Comparison of ENCODE assay signal across 1 cellular context in the genomic region with DNA sequence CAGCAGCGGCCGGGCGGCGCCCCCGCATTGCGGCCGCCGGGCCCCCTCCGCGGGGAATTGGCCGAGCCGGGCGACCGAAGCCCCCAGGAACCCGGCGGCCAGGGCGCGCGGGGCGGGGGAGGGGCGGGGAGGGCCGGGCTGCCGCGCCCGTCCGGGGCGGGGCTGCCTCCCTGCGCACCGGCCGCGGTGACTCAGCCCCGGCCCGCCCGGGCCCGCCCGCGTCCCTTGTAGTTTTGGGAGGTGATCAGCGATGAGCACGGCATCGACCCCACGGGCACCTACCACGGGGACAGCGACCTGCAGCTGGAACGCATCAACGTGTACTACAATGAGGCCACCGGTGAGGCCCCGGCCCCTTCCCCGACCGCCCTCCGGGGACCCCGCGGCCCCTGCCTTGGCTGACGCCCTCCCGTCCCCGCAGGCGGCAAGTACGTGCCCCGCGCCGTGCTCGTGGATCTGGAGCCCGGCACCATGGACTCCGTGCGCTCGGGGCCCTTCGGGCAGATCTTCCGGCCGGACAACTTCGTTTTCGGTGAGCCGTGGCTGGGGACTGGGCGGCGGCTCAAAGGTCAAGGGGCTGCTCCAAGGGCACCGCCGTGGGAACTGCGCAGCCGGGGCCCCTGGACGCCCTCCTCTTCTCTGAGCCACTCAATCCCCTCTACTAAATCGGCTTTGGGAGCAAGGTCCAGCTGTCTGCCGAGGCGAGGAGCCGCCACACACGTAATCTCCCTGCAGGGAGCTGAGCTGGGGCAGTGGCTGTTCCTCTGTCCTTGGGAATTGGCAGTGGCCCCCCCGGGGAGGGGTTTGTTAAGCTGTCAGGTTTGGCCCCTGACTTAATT.
TF ChIP-seq lines count a peak whose summit lies in the region.

No MANE protein-coding gene starts in this region.

TF ChIP-seq in HepG2, 621 proteins besides CTCF, POLR2A, EP300 and RAD21 (continued from another document and continues in another):
- no peak for TF ChIP-seq SOX6 (IDR thresholded peaks at IDR 0.05)
- peak; percentile 58 for TF ChIP-seq SOX6 (CRISPR knock-in tag; IDR thresholded peaks at IDR 0.05)
- TF ChIP-seq RFXAP (CRISPR knock-in tag; IDR thresholded peaks at IDR 0.05; ENCODE audit: borderline replicate concordance), result no peak
- TF ChIP-seq, protein P1, sequence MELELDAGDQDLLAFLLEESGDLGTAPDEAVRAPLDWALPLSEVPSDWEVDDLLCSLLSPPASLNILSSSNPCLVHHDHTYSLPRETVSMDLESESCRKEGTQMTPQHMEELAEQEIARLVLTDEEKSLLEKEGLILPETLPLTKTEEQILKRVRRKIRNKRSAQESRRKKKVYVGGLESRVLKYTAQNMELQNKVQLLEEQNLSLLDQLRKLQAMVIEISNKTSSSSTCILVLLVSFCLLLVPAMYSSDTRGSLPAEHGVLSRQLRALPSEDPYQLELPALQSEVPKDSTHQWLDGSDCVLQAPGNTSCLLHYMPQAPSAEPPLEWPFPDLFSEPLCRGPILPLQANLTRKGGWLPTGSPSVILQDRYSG (CRISPR knock-in tag; IDR thresholded peaks at IDR 0.05), result no peak
- TF ChIP-seq GTF3A (CRISPR knock-in tag; conservative IDR thresholded peaks at IDR 0.05), result no peak
- peak; percentile 84 for TF ChIP-seq ZNF274 (CRISPR knock-in tag; IDR thresholded peaks at IDR 0.05)
- TF ChIP-seq MXD1 (CRISPR knock-in tag; IDR thresholded peaks at IDR 0.05), result peak; percentile 61; the same call in 1 of the 2 replicates
- 0 out of 2 replicates have a peak, but pooled peaks have one; percentile 65 for TF ChIP-seq GLI4 (CRISPR knock-in tag; IDR thresholded peaks at IDR 0.05; ENCODE audit: borderline replicate concordance)
- no peak for TF ChIP-seq ZSCAN9 (CRISPR knock-in tag; IDR thresholded peaks at IDR 0.05; ENCODE audit: borderline replicate concordance)
- TF ChIP-seq, protein P2, sequence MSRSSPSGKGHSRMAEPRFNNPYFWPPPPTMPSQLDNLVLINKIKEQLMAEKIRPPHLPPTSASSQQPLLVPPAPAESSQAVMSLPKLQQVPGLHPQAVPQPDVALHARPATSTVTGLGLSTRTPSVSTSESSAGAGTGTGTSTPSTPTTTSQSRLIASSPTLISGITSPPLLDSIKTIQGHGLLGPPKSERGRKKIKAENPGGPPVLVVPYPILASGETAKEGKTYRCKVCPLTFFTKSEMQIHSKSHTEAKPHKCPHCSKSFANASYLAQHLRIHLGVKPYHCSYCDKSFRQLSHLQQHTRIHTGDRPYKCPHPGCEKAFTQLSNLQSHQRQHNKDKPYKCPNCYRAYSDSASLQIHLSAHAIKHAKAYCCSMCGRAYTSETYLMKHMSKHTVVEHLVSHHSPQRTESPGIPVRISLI (CRISPR knock-in tag; IDR thresholded peaks at IDR 0.05; ENCODE audit: borderline replicate concordance), result no peak
- no peak for TF ChIP-seq ELF3 (CRISPR knock-in tag; IDR thresholded peaks at IDR 0.05)
- TF ChIP-seq ZNF605 (CRISPR knock-in tag; IDR thresholded peaks at IDR 0.05), result peak; percentile 88
- TF ChIP-seq MTF1 (CRISPR knock-in tag; IDR thresholded peaks at IDR 0.05), result no peak
- no peak for TF ChIP-seq ZNF326 (CRISPR knock-in tag; IDR thresholded peaks at IDR 0.05; ENCODE audit: borderline replicate concordance)
- TF ChIP-seq KAT8 (CRISPR knock-in tag; IDR thresholded peaks at IDR 0.05), result no peak
- TF ChIP-seq, protein P3, sequence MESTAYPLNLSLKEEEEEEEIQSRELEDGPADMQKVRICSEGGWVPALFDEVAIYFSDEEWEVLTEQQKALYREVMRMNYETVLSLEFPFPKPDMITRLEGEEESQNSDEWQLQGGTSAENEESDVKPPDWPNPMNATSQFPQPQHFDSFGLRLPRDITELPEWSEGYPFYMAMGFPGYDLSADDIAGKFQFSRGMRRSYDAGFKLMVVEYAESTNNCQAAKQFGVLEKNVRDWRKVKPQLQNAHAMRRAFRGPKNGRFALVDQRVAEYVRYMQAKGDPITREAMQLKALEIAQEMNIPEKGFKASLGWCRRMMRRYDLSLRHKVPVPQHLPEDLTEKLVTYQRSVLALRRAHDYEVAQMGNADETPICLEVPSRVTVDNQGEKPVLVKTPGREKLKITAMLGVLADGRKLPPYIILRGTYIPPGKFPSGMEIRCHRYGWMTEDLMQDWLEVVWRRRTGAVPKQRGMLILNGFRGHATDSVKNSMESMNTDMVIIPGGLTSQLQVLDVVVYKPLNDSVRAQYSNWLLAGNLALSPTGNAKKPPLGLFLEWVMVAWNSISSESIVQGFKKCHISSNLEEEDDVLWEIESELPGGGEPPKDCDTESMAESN (CRISPR knock-in tag; conservative IDR thresholded peaks at IDR 0.05), result peak; percentile 63; the same call in 1 of the 2 replicates
- peak; percentile 66 for TF ChIP-seq HDAC1 (CRISPR knock-in tag; IDR thresholded peaks at IDR 0.05)
- TF ChIP-seq PITX1 (CRISPR knock-in tag; IDR thresholded peaks at IDR 0.05), result peak; percentile 71
- TF ChIP-seq ZNF724P (CRISPR knock-in tag; IDR thresholded peaks at IDR 0.05; ENCODE audit: borderline replicate concordance), result peak; percentile 89; the same call in 1 of the 2 replicates
- no peak; the same call in 1 of the 2 replicates for TF ChIP-seq E2F1 (CRISPR knock-in tag; IDR thresholded peaks at IDR 0.05)
- TF ChIP-seq ZC3H4 (CRISPR knock-in tag; IDR thresholded peaks at IDR 0.05; ENCODE audit: borderline replicate concordance), result no peak
- no peak for TF ChIP-seq ZNF749 (CRISPR knock-in tag; IDR thresholded peaks at IDR 0.05; ENCODE audit: borderline replicate concordance)
- TF ChIP-seq EEA1 (CRISPR knock-in tag; IDR thresholded peaks at IDR 0.05; ENCODE audit: borderline replicate concordance), result no peak
- TF ChIP-seq ZBTB7B (CRISPR knock-in tag; IDR thresholded peaks at IDR 0.05), result peak; percentile 63
- TF ChIP-seq, protein P4, sequence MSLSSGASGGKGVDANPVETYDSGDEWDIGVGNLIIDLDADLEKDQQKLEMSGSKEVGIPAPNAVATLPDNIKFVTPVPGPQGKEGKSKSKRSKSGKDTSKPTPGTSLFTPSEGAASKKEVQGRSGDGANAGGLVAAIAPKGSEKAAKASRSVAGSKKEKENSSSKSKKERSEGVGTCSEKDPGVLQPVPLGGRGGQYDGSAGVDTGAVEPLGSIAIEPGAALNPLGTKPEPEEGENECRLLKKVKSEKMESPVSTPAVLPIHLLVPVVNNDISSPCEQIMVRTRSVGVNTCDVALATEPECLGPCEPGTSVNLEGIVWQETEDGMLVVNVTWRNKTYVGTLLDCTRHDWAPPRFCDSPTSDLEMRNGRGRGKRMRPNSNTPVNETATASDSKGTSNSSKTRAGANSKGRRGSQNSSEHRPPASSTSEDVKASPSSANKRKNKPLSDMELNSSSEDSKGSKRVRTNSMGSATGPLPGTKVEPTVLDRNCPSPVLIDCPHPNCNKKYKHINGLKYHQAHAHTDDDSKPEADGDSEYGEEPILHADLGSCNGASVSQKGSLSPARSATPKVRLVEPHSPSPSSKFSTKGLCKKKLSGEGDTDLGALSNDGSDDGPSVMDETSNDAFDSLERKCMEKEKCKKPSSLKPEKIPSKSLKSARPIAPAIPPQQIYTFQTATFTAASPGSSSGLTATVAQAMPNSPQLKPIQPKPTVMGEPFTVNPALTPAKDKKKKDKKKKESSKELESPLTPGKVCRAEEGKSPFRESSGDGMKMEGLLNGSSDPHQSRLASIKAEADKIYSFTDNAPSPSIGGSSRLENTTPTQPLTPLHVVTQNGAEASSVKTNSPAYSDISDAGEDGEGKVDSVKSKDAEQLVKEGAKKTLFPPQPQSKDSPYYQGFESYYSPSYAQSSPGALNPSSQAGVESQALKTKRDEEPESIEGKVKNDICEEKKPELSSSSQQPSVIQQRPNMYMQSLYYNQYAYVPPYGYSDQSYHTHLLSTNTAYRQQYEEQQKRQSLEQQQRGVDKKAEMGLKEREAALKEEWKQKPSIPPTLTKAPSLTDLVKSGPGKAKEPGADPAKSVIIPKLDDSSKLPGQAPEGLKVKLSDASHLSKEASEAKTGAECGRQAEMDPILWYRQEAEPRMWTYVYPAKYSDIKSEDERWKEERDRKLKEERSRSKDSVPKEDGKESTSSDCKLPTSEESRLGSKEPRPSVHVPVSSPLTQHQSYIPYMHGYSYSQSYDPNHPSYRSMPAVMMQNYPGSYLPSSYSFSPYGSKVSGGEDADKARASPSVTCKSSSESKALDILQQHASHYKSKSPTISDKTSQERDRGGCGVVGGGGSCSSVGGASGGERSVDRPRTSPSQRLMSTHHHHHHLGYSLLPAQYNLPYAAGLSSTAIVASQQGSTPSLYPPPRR (CRISPR knock-in tag; IDR thresholded peaks at IDR 0.05; ENCODE audit: borderline replicate concordance), result no peak
- TF ChIP-seq ZNF317 (CRISPR knock-in tag; IDR thresholded peaks at IDR 0.05), result peak; percentile 49; the same call in 1 of the 2 replicates
- TF ChIP-seq ZNF382 (CRISPR knock-in tag; IDR thresholded peaks at IDR 0.05; ENCODE audit: borderline replicate concordance), result no peak
- no peak for TF ChIP-seq TEAD3 (CRISPR knock-in tag; optimal IDR thresholded peaks at IDR 0.05; ENCODE audit: borderline replicate concordance)
- no peak for TF ChIP-seq ZFP1 (CRISPR knock-in tag; IDR thresholded peaks at IDR 0.05)
- TF ChIP-seq HOXD1 (CRISPR knock-in tag; IDR thresholded peaks at IDR 0.05), result no peak
- TF ChIP-seq, protein P5, sequence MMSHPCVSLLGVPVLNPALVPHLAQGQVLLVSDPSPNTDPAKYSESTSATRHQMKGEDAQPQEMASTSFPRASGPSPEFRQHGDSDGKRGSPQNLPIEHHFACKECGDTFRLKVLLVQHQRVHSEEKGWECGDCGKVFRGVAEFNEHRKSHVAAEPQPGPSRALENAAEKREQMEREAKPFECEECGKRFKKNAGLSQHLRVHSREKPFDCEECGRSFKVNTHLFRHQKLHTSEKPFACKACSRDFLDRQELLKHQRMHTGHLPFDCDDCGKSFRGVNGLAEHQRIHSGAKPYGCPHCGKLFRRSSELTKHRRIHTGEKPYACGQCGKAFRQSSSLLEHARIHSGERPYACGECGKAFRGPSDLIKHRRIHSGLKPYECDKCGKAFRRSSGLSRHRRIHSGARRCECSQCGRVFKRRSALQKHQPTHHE (CRISPR knock-in tag; IDR thresholded peaks at IDR 0.05; ENCODE audit: borderline replicate concordance), result 0 out of 2 replicates have a peak, but pooled peaks have one; percentile 36
- TF ChIP-seq FOXA1 (IDR thresholded peaks at IDR 0.05), result no peak
- TF ChIP-seq FOXA1 (CRISPR knock-in tag; IDR thresholded peaks at IDR 0.05), result no peak
- TF ChIP-seq ZHX2 (IDR thresholded peaks at IDR 0.05; ENCODE audit: low read depth), result no peak
- TF ChIP-seq ZHX2 (CRISPR knock-in tag; IDR thresholded peaks at IDR 0.05; ENCODE audit: borderline replicate concordance), result no peak
- no peak for TF ChIP-seq YEATS2 (CRISPR knock-in tag; IDR thresholded peaks at IDR 0.05; ENCODE audit: borderline replicate concordance)
- TF ChIP-seq ZNF616 (CRISPR knock-in tag; IDR thresholded peaks at IDR 0.05; ENCODE audit: low read depth), result no peak
- TF ChIP-seq ZNF138 (CRISPR knock-in tag; IDR thresholded peaks at IDR 0.05; ENCODE audit: low read depth), result peak; percentile 29
- TF ChIP-seq PHB2 (IDR thresholded peaks at IDR 0.05; ENCODE audit: partially characterized antibody), result no peak
